17 cellular contexts compared by ENCODE assay signal in genomic region chr10:110620108-110620719, GRCh38. TPM values are rescaled to one million over a fixed set of nuclear protein-coding genes. Genes with fewer than 3 reads are reported as not detected.
A peak's percentile ranks its signal among the peaks of the same experiment; 100 is the strongest.
DNase-seq lines count a peak whose midpoint lies in the region; TF ChIP-seq lines count a peak whose summit lies in the region.
"Had no signal": no experiment of that assay in that cellular context is flagged by ENCODE, and none has a peak within 500 bp of the region (broad histone marks: within the 10 kb centered on the region; RNA-seq: fewer than 3 reads in every experiment).

No MANE protein-coding gene starts in this region.

- peaks cover 22% of the 10 kb centered on the region for H3K27me3 Mint-ChIP-seq in nephron (ENCODE audit: low read depth)

- no peaks in the 10 kb centered on the region for H3K9me3 ChIP-seq in HEK293 (ENCODE audit: control insufficient read depth, insufficient read depth, low read depth, low read length)
- H3K9me3 ChIP-seq in SJCRH30 (replicated peaks) = no peaks in the 10 kb centered on the region
- no peaks in the 10 kb centered on the region for H3K9me3 ChIP-seq in ovary
- H3K9me3 ChIP-seq: SK-N-SH had no signal

- POLR2A ChIA-PET in HEK293 (lab: Yijun Ruan, JAX) = interaction anchor here (1.4 kb wide), 1 partner anchor 17 kb away, joined by 4 read pairs; no protein-coding TSS in a partner anchor

- TF ChIP-seq EP300 in ovary (IDR thresholded peaks at IDR 0.05) = no peak

- H3K4me1 ChIP-seq in HEK293 (ENCODE audit: control insufficient read depth, insufficient read depth, low read length) (peaks cover 11% of the 10 kb centered on the region), SJCRH30 (peaks cover 43% of the 10 kb centered on the region), ovary (ENCODE audit: insufficient read depth) (no peaks in the 10 kb centered on the region)

- H3K36me3 ChIP-seq in HEK293 (ENCODE audit: control insufficient read depth in 2 of 2, insufficient read depth in 1 of 2, low read length in 2 of 2) = no peaks in the 10 kb centered on the region
- no peaks in the 10 kb centered on the region for H3K36me3 ChIP-seq in SJCRH30
- H3K36me3 ChIP-seq in ovary = no peaks in the 10 kb centered on the region

- H3K4me3 ChIP-seq in HEK293 (ENCODE audit: low read depth, low read length) (no peak overlapping the region), SJCRH30 (no peak overlapping the region), ovary (no peak overlapping the region)

- intact Hi-C loops in ovary (cut with DNase I) = no loop called here

- WGBS in ovary, 3 donors = 58 to 63% (median 61%) methylated on average over 5 of the region's 5 CpGs

- peaks cover 2% of the 10 kb centered on the region for H3K9me3 Mint-ChIP-seq in nephron
- H3K9me3 Mint-ChIP-seq: H9 had no signal

- H3K4me1 Mint-ChIP-seq in nephron = peaks cover 45% of the 10 kb centered on the region

- H3K27me3 ChIP-seq in SJCRH30 (no peaks in the 10 kb centered on the region), ovary (no peaks in the 10 kb centered on the region)

- TF ChIP-seq POLR2A in ovary (IDR thresholded peaks at IDR 0.05) = no peak

- peak overlapping the region; percentile 64 to 69 (median 69) for H3K27ac Mint-ChIP-seq in nephron
- H3K27ac Mint-ChIP-seq: H9; T-helper 2 cell treated with Interferon-gamma antibody and Interleukin-4, amounts not matched to agents 5 μg/mL and 100 μg/mL, for 36 hours had no signal

- DNase-seq in NCI-H748 (lab: John Stamatoyannopoulos, UW; ENCODE audit: unreplicated experiment) (peak; percentile 47), NCI-H748 treated with DMSO at 0.1 percent for 48 hours (lab: John Stamatoyannopoulos, UW) (no peak), SJCRH30 (peak; percentile 82 to 89), ovary (no peak), medulla oblongata (ENCODE audit: extremely low spot score) (no peak), NAMALWA (ENCODE audit: low spot score) (no peak)
- DNase-seq: ACHN, GF-D8, H9, KBM-7, NCI-H2029, NCI-H510A treated with DMSO at 0.1 percent for 48 hours, SK-N-SH had no signal

- TF ChIP-seq CTCF in HEK293 (tag by site-specific recombination; IDR thresholded peaks at IDR 0.05) (no peak), nephron (IDR thresholded peaks at IDR 0.05; ENCODE audit: unreplicated experiment in 3 of 3) (no peak), ovary (IDR thresholded peaks at IDR 0.05) (no peak)

- CTCF ChIA-PET in HEK293 (lab: Yijun Ruan, JAX) = interaction anchor here (1.3 to 4.5 kb wide), 4 partner anchors 9 to 61 kb away, joined by 3 to 30 read pairs (median 12); no protein-coding TSS in a partner anchor

- H3K27ac ChIP-seq in HEK293 (ENCODE audit: extremely low read depth, low read depth, low read length) = peak overlapping the region; percentile 34; the same call in 1 of the 2 replicates
- H3K27ac ChIP-seq in SJCRH30 = no peak overlapping the region
- H3K27ac ChIP-seq in ovary = no peak overlapping the region
- H3K27ac ChIP-seq: C4-2B had no signal

- no peaks in the 10 kb centered on the region for H3K36me3 Mint-ChIP-seq in nephron (ENCODE audit: low read depth)

- H3K4me3 Mint-ChIP-seq in nephron = no peak overlapping the region
- H3K4me3 Mint-ChIP-seq: H9; T-helper 2 cell treated with Interferon-gamma antibody and Interleukin-4, amounts not matched to agents 5 μg/mL and 100 μg/mL, for 36 hours had no signal

TF ChIP-seq in HEK293, 187 proteins besides CTCF, POLR2A, EP300 and RAD21 (continues in another document):
- no peak for TF ChIP-seq ZBTB10 (tag by site-specific recombination; IDR thresholded peaks at IDR 0.05)
- TF ChIP-seq ZNF174 (tag by site-specific recombination; IDR thresholded peaks at IDR 0.05) = no peak
- peak; percentile 96 for TF ChIP-seq ZFHX2 (tag by site-specific recombination; conservative IDR thresholded peaks at IDR 0.05)
- TF ChIP-seq ZNF521 (tag by site-specific recombination; IDR thresholded peaks at IDR 0.05) = no peak
- peak; percentile 64 for TF ChIP-seq FEZF1 (tag by site-specific recombination; IDR thresholded peaks at IDR 0.05)
- TF ChIP-seq OSR2 (tag by site-specific recombination; IDR thresholded peaks at IDR 0.05) = peak; percentile 92
- TF ChIP-seq WT1 (tag by site-specific recombination; IDR thresholded peaks at IDR 0.05) = 0 out of 2 replicates have a peak, but pooled peaks have one; percentile 21
- TF ChIP-seq ZFP69B (tag by site-specific recombination; IDR thresholded peaks at IDR 0.05) = peak; percentile 57; the same call in 1 of the 2 replicates
- no peak for TF ChIP-seq ZNF707 (tag by site-specific recombination; IDR thresholded peaks at IDR 0.05)
- 0 out of 2 replicates have a peak, but pooled peaks have one; percentile 41 for TF ChIP-seq ZNF610 (tag by site-specific recombination; IDR thresholded peaks at IDR 0.05; ENCODE audit: borderline replicate concordance)
- TF ChIP-seq ZNF555 (tag by site-specific recombination; conservative IDR thresholded peaks at IDR 0.05) = no peak
- TF ChIP-seq ZNF157 (tag by site-specific recombination; IDR thresholded peaks at IDR 0.05) = no peak
- peak; percentile 94 for TF ChIP-seq SCRT2 (tag by site-specific recombination; IDR thresholded peaks at IDR 0.05)
- peak; percentile 44; the same call in 1 of the 2 replicates for TF ChIP-seq ZNF133 (tag by site-specific recombination; IDR thresholded peaks at IDR 0.05)
- TF ChIP-seq SCRT1 (tag by site-specific recombination; IDR thresholded peaks at IDR 0.05; ENCODE audit: borderline replicate concordance) = peak; percentile 65; the same call in 1 of the 2 replicates
- no peak for TF ChIP-seq GLI2 (tag by site-specific recombination; IDR thresholded peaks at IDR 0.05; ENCODE audit: borderline replicate concordance, low read depth)
- no peak for TF ChIP-seq PRDM1 (tag by site-specific recombination; IDR thresholded peaks at IDR 0.05)
- TF ChIP-seq, protein P1, sequence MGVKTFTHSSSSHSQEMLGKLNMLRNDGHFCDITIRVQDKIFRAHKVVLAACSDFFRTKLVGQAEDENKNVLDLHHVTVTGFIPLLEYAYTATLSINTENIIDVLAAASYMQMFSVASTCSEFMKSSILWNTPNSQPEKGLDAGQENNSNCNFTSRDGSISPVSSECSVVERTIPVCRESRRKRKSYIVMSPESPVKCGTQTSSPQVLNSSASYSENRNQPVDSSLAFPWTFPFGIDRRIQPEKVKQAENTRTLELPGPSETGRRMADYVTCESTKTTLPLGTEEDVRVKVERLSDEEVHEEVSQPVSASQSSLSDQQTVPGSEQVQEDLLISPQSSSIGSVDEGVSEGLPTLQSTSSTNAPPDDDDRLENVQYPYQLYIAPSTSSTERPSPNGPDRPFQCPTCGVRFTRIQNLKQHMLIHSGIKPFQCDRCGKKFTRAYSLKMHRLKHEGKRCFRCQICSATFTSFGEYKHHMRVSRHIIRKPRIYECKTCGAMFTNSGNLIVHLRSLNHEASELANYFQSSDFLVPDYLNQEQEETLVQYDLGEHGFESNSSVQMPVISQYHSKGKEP (tag by site-specific recombination; IDR thresholded peaks at IDR 0.05) = peak; percentile 47; the same call in 1 of the 2 replicates
- TF ChIP-seq ZNF843 (tag by site-specific recombination; IDR thresholded peaks at IDR 0.05) = 0 out of 2 replicates have a peak, but pooled peaks have one; percentile 47
- no peak for TF ChIP-seq ZFP41 (tag by site-specific recombination; IDR thresholded peaks at IDR 0.05; ENCODE audit: borderline replicate concordance)
- TF ChIP-seq, protein P2, sequence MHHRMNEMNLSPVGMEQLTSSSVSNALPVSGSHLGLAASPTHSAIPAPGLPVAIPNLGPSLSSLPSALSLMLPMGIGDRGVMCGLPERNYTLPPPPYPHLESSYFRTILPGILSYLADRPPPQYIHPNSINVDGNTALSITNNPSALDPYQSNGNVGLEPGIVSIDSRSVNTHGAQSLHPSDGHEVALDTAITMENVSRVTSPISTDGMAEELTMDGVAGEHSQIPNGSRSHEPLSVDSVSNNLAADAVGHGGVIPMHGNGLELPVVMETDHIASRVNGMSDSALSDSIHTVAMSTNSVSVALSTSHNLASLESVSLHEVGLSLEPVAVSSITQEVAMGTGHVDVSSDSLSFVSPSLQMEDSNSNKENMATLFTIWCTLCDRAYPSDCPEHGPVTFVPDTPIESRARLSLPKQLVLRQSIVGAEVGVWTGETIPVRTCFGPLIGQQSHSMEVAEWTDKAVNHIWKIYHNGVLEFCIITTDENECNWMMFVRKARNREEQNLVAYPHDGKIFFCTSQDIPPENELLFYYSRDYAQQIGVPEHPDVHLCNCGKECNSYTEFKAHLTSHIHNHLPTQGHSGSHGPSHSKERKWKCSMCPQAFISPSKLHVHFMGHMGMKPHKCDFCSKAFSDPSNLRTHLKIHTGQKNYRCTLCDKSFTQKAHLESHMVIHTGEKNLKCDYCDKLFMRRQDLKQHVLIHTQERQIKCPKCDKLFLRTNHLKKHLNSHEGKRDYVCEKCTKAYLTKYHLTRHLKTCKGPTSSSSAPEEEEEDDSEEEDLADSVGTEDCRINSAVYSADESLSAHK (tag by site-specific recombination; IDR thresholded peaks at IDR 0.05) = peak; percentile 60
- no peak for TF ChIP-seq REPIN1 (tag by site-specific recombination; IDR thresholded peaks at IDR 0.05; ENCODE audit: low read depth)

RNA-seq across cellular contexts. Expression of gene RBM20, which starts 23.9 kb away (rescaled TPM):
- total RNA-seq in SJCRH30 (2014; rRNA removed; shearing (Covaris generic)) = 11.1 and 12.4 TPM in 2 replicates
- 1 to 10 TPM in 6 of 7 donors, under 1 TPM in 1; 0.96 to 4.9 (median 3.6) TPM for total RNA-seq in ovary
- polyA plus RNA-seq in ovary = 1 to 10 TPM; 2.4 to 3.9 TPM

RNA-seq across cellular contexts. Expression of gene SMC3, which starts 52.7 kb away (rescaled TPM):
- total RNA-seq in SJCRH30 (2014; rRNA removed; shearing (Covaris generic)) = 96.8 and 107 TPM in 2 replicates
- total RNA-seq in ovary = 10 to 100 TPM; 23.1 to 49.1 (median 38.3) TPM
- 10 to 100 TPM; 31.5 to 32.4 TPM for polyA plus RNA-seq in ovary

Comparison
In these comparisons a context has a peak if more than half of its experiments do, and no peak if none do; other contexts are left out.
1. DNase-seq: peak in NCI-H748 (single experiment) and SJCRH30 (2 of 2); none in NCI-H748 treated with DMSO at 0.1 percent for 48 hours (single experiment), ovary (0 of 5), medulla oblongata (single experiment) and NAMALWA (single experiment).